In the genomic region with DNA sequence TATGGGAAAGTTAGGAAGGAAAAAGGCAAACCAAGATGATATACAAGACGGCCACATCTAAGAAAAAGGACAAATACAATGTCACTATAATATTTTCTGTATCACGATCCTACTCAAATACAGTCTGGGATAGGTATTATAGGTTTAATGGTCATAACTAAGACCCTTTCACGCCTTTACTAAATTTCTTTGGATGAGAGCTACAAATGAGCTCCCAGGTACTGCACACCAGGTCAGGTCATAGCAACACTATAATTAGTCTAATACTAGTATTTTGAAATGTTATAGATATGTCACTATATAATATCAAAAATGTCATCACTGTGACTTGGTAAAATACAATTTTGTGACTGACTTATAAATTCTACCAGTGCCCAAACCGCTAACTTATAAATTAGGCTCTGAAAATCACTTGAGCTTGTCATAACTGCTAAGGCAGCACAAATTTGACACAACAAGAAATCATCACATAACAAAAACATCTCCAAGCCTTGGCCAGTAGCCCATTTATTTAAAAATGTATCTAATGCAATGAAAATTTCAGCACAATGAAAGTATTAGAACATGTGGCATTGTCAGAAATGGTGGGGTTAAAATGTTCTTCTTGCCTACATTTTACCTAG, we compare ENCODE assay signal across 22 cellular contexts. TPM values are rescaled to one million over a fixed set of nuclear protein-coding genes. Genes with fewer than 3 reads are reported as not detected.
"Had no signal": no experiment of that assay in that cellular context is flagged by ENCODE, and none has a peak within 500 bp of the region (broad histone marks: within the 10 kb centered on the region; RNA-seq: fewer than 3 reads in every experiment).

No MANE protein-coding gene starts in this region.

- H3K27ac ChIP-seq: colonic mucosa, esophagus muscularis mucosa, foreskin keratinocyte, gastroesophageal sphincter, heart right ventricle, left lung, lower lobe of right lung had no signal

- ATAC-seq: foreskin keratinocyte, gastroesophageal sphincter, heart right ventricle, left cardiac atrium, left lung, left ventricle myocardium superior, lower lobe of right lung, mucosa of descending colon had no signal

- H3K9me3 ChIP-seq: colonic mucosa, esophagus muscularis mucosa, gastroesophageal sphincter, heart right ventricle, left lung, lower lobe of right lung, mucosa of descending colon had no signal

- H3K27me3 ChIP-seq: colonic mucosa, esophagus muscularis mucosa, foreskin keratinocyte, gastroesophageal sphincter, heart right ventricle, left lung had no signal

- DNase-seq: cerebellar nuclear complex; colonic mucosa; cortex of kidney; effector CD4-positive, alpha-beta T cell; effector memory CD4-positive, alpha-beta T cell; foreskin keratinocyte; heart right ventricle; hypothalamus; immature natural killer cell; left cardiac atrium; left lung; left ventricle myocardium superior; lower lobe of right lung; mesenchymal stem cell; mucosa of descending colon had no signal

- H3K4me3 ChIP-seq: colonic mucosa, esophagus muscularis mucosa, gastroesophageal sphincter, heart right ventricle, left lung, lower lobe of right lung, mucosa of descending colon had no signal

- FAIRE-seq: endothelial cell of umbilical vein, keratinocyte had no signal

- H3K4me1 ChIP-seq: colonic mucosa, foreskin keratinocyte had no signal

RNA-seq across cellular contexts. Expression of a gene that starts 48.2 kb away (rescaled TPM):
- total RNA-seq: chondrocyte, mesothelial cell of epicardium, myocyte had no signal
